ENCODE assay signal across 12 cellular contexts in genomic region chr1:199399996-199400714, GRCh38.
A peak's percentile ranks its signal among the peaks of the same experiment; 100 is the strongest.
DNase-seq lines count a peak whose midpoint lies in the region; ATAC-seq and TF ChIP-seq lines count a peak whose summit lies in the region.
"Had no signal": no experiment of that assay in that cellular context is flagged by ENCODE, and none has a peak within 500 bp of the region (broad histone marks: within the 10 kb centered on the region; RNA-seq: fewer than 3 reads in every experiment).

No MANE protein-coding gene starts in this region.

- no peak overlapping the region for H3K4me2 ChIP-seq in PC-9

- peaks cover 0 to 6% (median 0%) of the 10 kb centered on the region in 3 donors for H3K27me3 Mint-ChIP-seq in immature natural killer cell (ENCODE audit: low read depth in 3 of 3)
- H3K27me3 Mint-ChIP-seq: activated naive CD4-positive, alpha-beta T cell treated with anti-CD3 and anti-CD28 coated beads, Interleukin-2, amount 10 ng/mL, durations not matched to agents 7 days and 5 days had no signal

- no TSS peak for BruUV-seq in PC-9 (replicated peaks; lab: Mats Ljungman, UMichigan)

- no peak overlapping the region for H3K4me3 ChIP-seq in GM06990 (replicated peaks; ENCODE audit: low read depth, low read length)
- H3K4me3 ChIP-seq in PC-9, result no peak overlapping the region
- H3K4me3 ChIP-seq in right lobe of liver, result no peak overlapping the region
- H3K4me3 ChIP-seq: prostate gland had no signal

- H3K9me3 ChIP-seq in PC-9 (ENCODE audit: insufficient read depth, low read depth) (no peaks in the 10 kb centered on the region; the same call in 1 of the 2 replicates), right lobe of liver (no peaks in the 10 kb centered on the region)
- H3K9me3 ChIP-seq: prostate gland had no signal

- H3K27me3 ChIP-seq in GM06990 (replicated peaks; ENCODE audit: control insufficient read depth, insufficient read depth, low read length), result no peaks in the 10 kb centered on the region
- no peaks in the 10 kb centered on the region for H3K27me3 ChIP-seq in PC-9 (ENCODE audit: insufficient read depth, low read depth)
- no peaks in the 10 kb centered on the region for H3K27me3 ChIP-seq in right lobe of liver

- H3K27ac Mint-ChIP-seq in immature natural killer cell, result no peak overlapping the region
- H3K27ac Mint-ChIP-seq: activated naive CD4-positive, alpha-beta T cell treated with anti-CD3 and anti-CD28 coated beads, Interleukin-2, amount 10 ng/mL, durations not matched to agents 7 days and 5 days; endodermal cell had no signal

- no peaks in the 10 kb centered on the region for H3K9me3 Mint-ChIP-seq in immature natural killer cell
- H3K9me3 Mint-ChIP-seq: activated naive CD4-positive, alpha-beta T cell treated with anti-CD3 and anti-CD28 coated beads, Interleukin-2, amount 10 ng/mL, durations not matched to agents 7 days and 5 days; endodermal cell had no signal

- TF ChIP-seq CTCF in GM06990 (IDR thresholded peaks at IDR 0.05; ENCODE audit: insufficient read depth, low read length, poor library complexity, severe bottlenecking) (no peak), GM20000 (IDR thresholded peaks at IDR 0.05; ENCODE audit: extremely low read depth, missing control alignments) (no peak), PC-9 (conservative IDR thresholded peaks at IDR 0.05) (no peak), right lobe of liver (IDR thresholded peaks at IDR 0.05) (no peak)

- peaks cover 6 to 9% of the 10 kb centered on the region in 2 donors for H3K4me1 Mint-ChIP-seq in immature natural killer cell
- H3K4me1 Mint-ChIP-seq: activated naive CD4-positive, alpha-beta T cell treated with anti-CD3 and anti-CD28 coated beads, Interleukin-2, amount 10 ng/mL, durations not matched to agents 7 days and 5 days; endodermal cell had no signal

- ATAC-seq in HG03108 (IDR thresholded peaks at IDR 0.05; ENCODE audit: unreplicated experiment) (peak; percentile 70), right lobe of liver (no peak)

- no peaks in the 10 kb centered on the region for H4K20me1 ChIP-seq in PC-9 (ENCODE audit: insufficient read depth)

- intact Hi-C loops in PC-9 (cut with micrococcal nuclease; ENCODE audit: unreplicated experiment), result no loop called here
- intact Hi-C loops in right lobe of liver (cut with DNase I), result no loop called here

- 31% methylated on average over 3 of the region's 3 CpGs for WGBS in right lobe of liver (ENCODE audit: insufficient coverage, low coverage, low lambda C conversion rate, missing lambda C conversion rate)

- peak overlapping the region; percentile 20; the same call in 1 of the 2 replicates for H2AFZ ChIP-seq in PC-9

- no peaks in the 10 kb centered on the region for H3F3A ChIP-seq in PC-9 (ENCODE audit: insufficient read depth, low read depth)

- no peaks in the 10 kb centered on the region for H3K4me1 ChIP-seq in PC-9 (replicated peaks; ENCODE audit: insufficient read depth)
- H3K4me1 ChIP-seq in right lobe of liver, result no peaks in the 10 kb centered on the region
- H3K4me1 ChIP-seq: prostate gland had no signal

- CTCF ChIA-PET in PC-9 (lab: Charles Lee), result no interaction called here

- H3K27ac ChIP-seq in PC-9 (no peak overlapping the region), right lobe of liver (no peak overlapping the region)
- H3K27ac ChIP-seq: prostate gland had no signal

- no peak overlapping the region for H3K4me3 Mint-ChIP-seq in immature natural killer cell
- H3K4me3 Mint-ChIP-seq: activated naive CD4-positive, alpha-beta T cell treated with anti-CD3 and anti-CD28 coated beads, Interleukin-2, amount 10 ng/mL, durations not matched to agents 7 days and 5 days; CD4-positive, CD25-positive, alpha-beta regulatory T cell; endodermal cell had no signal

- H3K9me2 ChIP-seq in PC-9 (ENCODE audit: insufficient read depth), result no peaks in the 10 kb centered on the region

- DNase-seq in GM06990 (ENCODE audit: extremely low read depth, insufficient read length) (peak; percentile 65), GM20000 (ENCODE audit: low spot score) (peak; percentile 21), PC-9 (no peak), immature natural killer cell (no peak), kidney glomerular epithelial cell (lab: John Stamatoyannopoulos, UW) (no peak), right lobe of liver (no peak), hippocampal formation (lab: John Stamatoyannopoulos, UW) (no peak)
- DNase-seq: activated naive CD4-positive, alpha-beta T cell treated with anti-CD3 and anti-CD28 coated beads, Interleukin-2, amount 10 ng/mL, durations not matched to agents 7 days and 5 days; CD4-positive, CD25-positive, alpha-beta regulatory T cell; endodermal cell had no signal

- H3K36me3 ChIP-seq in GM06990 (ENCODE audit: control insufficient read depth, insufficient read depth, low read length) (no peaks in the 10 kb centered on the region), PC-9 (ENCODE audit: low read depth) (no peaks in the 10 kb centered on the region), right lobe of liver (no peaks in the 10 kb centered on the region)
- H3K36me3 ChIP-seq: prostate gland had no signal

- no peaks in the 10 kb centered on the region for H3K79me2 ChIP-seq in PC-9 (ENCODE audit: low read depth)

- H3K36me3 Mint-ChIP-seq in immature natural killer cell, result no peaks in the 10 kb centered on the region
- H3K36me3 Mint-ChIP-seq: activated naive CD4-positive, alpha-beta T cell treated with anti-CD3 and anti-CD28 coated beads, Interleukin-2, amount 10 ng/mL, durations not matched to agents 7 days and 5 days; CD4-positive, CD25-positive, alpha-beta regulatory T cell had no signal

- POLR2A ChIA-PET in PC-9 (lab: Charles Lee; ENCODE audit: unreplicated experiment), result no interaction called here

- TF ChIP-seq POLR2A in right lobe of liver (IDR thresholded peaks at IDR 0.05), result no peak

Comparison
In these comparisons a context has a peak if more than half of its experiments do, and no peak if none do; other contexts are left out.
1. DNase-seq: peak in GM06990 (single experiment) and GM20000 (single experiment); none in PC-9 (0 of 2), immature natural killer cell (0 of 3), kidney glomerular epithelial cell (single experiment), right lobe of liver (0 of 3) and hippocampal formation (0 of 2).